ENCODE assay signal across 8 cellular contexts in genomic region chr16:8863594-8864424, GRCh38. TPM values are rescaled to one million over a fixed set of nuclear protein-coding genes. Genes with fewer than 3 reads are reported as not detected.
DNase-seq lines count a peak whose midpoint lies in the region; TF ChIP-seq lines count a peak whose summit lies in the region.

No MANE protein-coding gene starts in this region.

- H3K9ac ChIP-seq in endodermal cell (ENCODE audit: extremely low read depth, low read length, poor library complexity, severe bottlenecking), result no peak overlapping the region

- no TSS peak for BruUV-seq in MCF 10A (replicated peaks; lab: Mats Ljungman, UMichigan)

- H3K36me3 ChIP-seq in MG63 (peaks cover 42% of the 10 kb centered on the region), endodermal cell (ENCODE audit: control insufficient read depth, insufficient read depth, low read length) (peaks cover 47% of the 10 kb centered on the region)

- H3K27ac ChIP-seq in endodermal cell (ENCODE audit: low read depth, low read length), result no peak overlapping the region

- peaks cover 34% of the 10 kb centered on the region for H3K4me1 Mint-ChIP-seq in endodermal cell
- peaks cover 54% of the 10 kb centered on the region for H3K4me1 Mint-ChIP-seq in nephron
- H3K4me1 Mint-ChIP-seq in MCF 10A (ENCODE audit: insufficient read depth, unreplicated experiment), result peaks cover 22% of the 10 kb centered on the region

- H3K36me3 Mint-ChIP-seq in endodermal cell (ENCODE audit: low read depth) (peaks cover 34% of the 10 kb centered on the region), nephron (ENCODE audit: low read depth) (peaks cover 5% of the 10 kb centered on the region), MCF 10A (ENCODE audit: insufficient read depth, unreplicated experiment) (peaks cover 11% of the 10 kb centered on the region)

- no peaks in the 10 kb centered on the region for H3K9me3 Mint-ChIP-seq in endodermal cell
- H3K9me3 Mint-ChIP-seq in nephron, result no peaks in the 10 kb centered on the region
- H3K9me3 Mint-ChIP-seq in MCF 10A (ENCODE audit: unreplicated experiment), result no peaks in the 10 kb centered on the region

- TF ChIP-seq CTCF in endodermal cell (conservative IDR thresholded peaks at IDR 0.05) (peak; percentile 50), nephron (IDR thresholded peaks at IDR 0.05; ENCODE audit: unreplicated experiment in 3 of 3) (no peak), MCF 10A (IDR thresholded peaks at IDR 0.05; ENCODE audit: unreplicated experiment) (no peak)

- no peaks in the 10 kb centered on the region for H3K27me3 ChIP-seq in MG63
- H3K27me3 ChIP-seq in endodermal cell (ENCODE audit: control insufficient read depth, insufficient read depth, low read length, poor library complexity, severe bottlenecking), result no peaks in the 10 kb centered on the region

- WGBS in endodermal cell (ENCODE audit: insufficient coverage in 1 of 2, insufficient read length in 1 of 2), 2 experiments, result 86 to 89% methylated on average over 15 to 17 of the region's 17 CpGs

- CTCF ChIA-PET in MCF 10A (lab: Yijun Ruan, JAX), result interaction anchor here (1.0 kb wide), 4 partner anchors 10 to 203 kb away, joined by 3 to 8 read pairs (median 4); no protein-coding TSS in a partner anchor

- no peak overlapping the region for H3K4me3 ChIP-seq in MG63
- H3K4me3 ChIP-seq in endodermal cell (ENCODE audit: low read length), result no peak overlapping the region

- H3K27me3 Mint-ChIP-seq in endodermal cell (ENCODE audit: insufficient read depth), result no peaks in the 10 kb centered on the region
- H3K27me3 Mint-ChIP-seq in nephron (ENCODE audit: low read depth), result no peaks in the 10 kb centered on the region
- H3K27me3 Mint-ChIP-seq in MCF 10A (ENCODE audit: insufficient read depth, unreplicated experiment), result no peaks in the 10 kb centered on the region

- H3K4me1 ChIP-seq in endodermal cell (ENCODE audit: control insufficient read depth, insufficient read depth, low read length), result peaks cover 26% of the 10 kb centered on the region

- intact Hi-C loops in MCF 10A (cut with micrococcal nuclease), result no loop called here

- peak overlapping the region; percentile 62 for H3K27ac Mint-ChIP-seq in endodermal cell
- peak overlapping the region; percentile 91 to 96 (median 94) for H3K27ac Mint-ChIP-seq in nephron
- no peak overlapping the region for H3K27ac Mint-ChIP-seq in MCF 10A (ENCODE audit: low read depth, unreplicated experiment)

- H3K9me3 ChIP-seq in MG63 (no peaks in the 10 kb centered on the region), endodermal cell (ENCODE audit: control insufficient read depth, low read length) (no peaks in the 10 kb centered on the region)

- POLR2A ChIA-PET in MCF 10A (lab: Yijun Ruan, JAX), result interaction anchor here (1.6 kb wide), 1 partner anchor 8 kb away, joined by 5 read pairs; no protein-coding TSS in a partner anchor

- peak overlapping the region; percentile 27 for H3K4me3 Mint-ChIP-seq in endodermal cell
- H3K4me3 Mint-ChIP-seq in nephron, result peak overlapping the region; percentile 62 to 82 (median 80)
- H3K4me3 Mint-ChIP-seq in MCF 10A (ENCODE audit: unreplicated experiment), result no peak overlapping the region

- DNase-seq in COLO668 (lab: John Stamatoyannopoulos, UW; ENCODE audit: unreplicated experiment), result peak; percentile 65
- peak; percentile 44 for DNase-seq in MG63
- DNase-seq in endodermal cell, result peak; percentile 81
- DNase-seq in NCI-H524 treated with DMSO at 0.1 percent for 48 hours (lab: John Stamatoyannopoulos, UW), result no peak
- DNase-seq in NCI-H510A treated with DMSO at 0.1 percent for 48 hours (lab: John Stamatoyannopoulos, UW), result no peak
- DNase-seq in NCI-H226, result no peak
- no peak for DNase-seq in MCF 10A (ENCODE audit: unreplicated experiment)

RNA-seq across cellular contexts. Expression of gene CARHSP1, which starts 5.0 kb away (rescaled TPM):
- 120 and 208 TPM in 2 replicates for total RNA-seq in MG63 (2014; rRNA removed; shearing (Covaris generic); ENCODE audit: low replicate concordance)
- 100 to 1,000 TPM; 233 to 275 TPM for total RNA-seq in endodermal cell
- 183 TPM for polyA plus RNA-seq in endodermal cell (2013, experiment 1 of 2)
- polyA plus RNA-seq in endodermal cell (2013, experiment 2 of 2), result 179 TPM
- 23.9 and 27.8 TPM in 2 replicates for total RNA-seq in MCF 10A (2022)

RNA-seq across cellular contexts. Expression of gene LITAFD, which starts 18.3 kb away (rescaled TPM):
- total RNA-seq in MG63 (2014; rRNA removed; shearing (Covaris generic); ENCODE audit: low replicate concordance), result not detected in 2 replicates
- total RNA-seq in endodermal cell (not detected), MCF 10A (2022) (not detected in 2 replicates)
- not detected for polyA plus RNA-seq in endodermal cell (2013, experiment 1 of 2)
- polyA plus RNA-seq in endodermal cell (2013, experiment 2 of 2), result not detected

Comparison
In these comparisons a context has a peak if more than half of its experiments do, and no peak if none do; other contexts are left out.
1. DNase-seq: peak in COLO668 (single experiment), MG63 (single experiment) and endodermal cell (single experiment); none in NCI-H524 treated with DMSO at 0.1 percent for 48 hours (single experiment), NCI-H510A treated with DMSO at 0.1 percent for 48 hours (single experiment), NCI-H226 (single experiment) and MCF 10A (single experiment).